8 cellular contexts compared by ENCODE assay signal in genomic region chr11:65662802-65663633, GRCh38. TPM values are rescaled to one million over a fixed set of nuclear protein-coding genes. Genes with fewer than 3 reads are reported as not detected.
A peak's percentile ranks its signal among the peaks of the same experiment; 100 is the strongest.
DNase-seq lines count a peak whose midpoint lies in the region; ATAC-seq and TF ChIP-seq lines count a peak whose summit lies in the region.

Gene RELA (minus strand): TSS chr11:65662916. CDS start chr11:65662832, 84 bp downstream.

- peaks cover 37 to 42% (median 38%) of the 10 kb centered on the region in 11 experiments for H3K36me3 ChIP-seq in BLaER1 treated with 17β-estradiol and CSF1 and Interleukin-3, amounts not matched to agents 10 nM and 100 nM

- peaks cover 30 to 45% (median 42%) of the 10 kb centered on the region in 11 experiments; a peak in 20 of 22 replicates for H4K20me1 ChIP-seq in BLaER1 treated with 17β-estradiol and CSF1 and Interleukin-3, amounts not matched to agents 10 nM and 100 nM

- peak in 1 of 2 donors; percentile 36 for TF ChIP-seq POLR2A in lower leg skin (IDR thresholded peaks at IDR 0.05)

- H3K27me3 ChIP-seq in BLaER1 treated with 17β-estradiol and CSF1 and Interleukin-3, amounts not matched to agents 10 nM and 100 nM: no peaks in the 10 kb centered on the region

- peak within 1 kb of the TSS; percentile 78 to 98 (median 91) for H3K4me3 ChIP-seq in BLaER1 treated with 17β-estradiol and CSF1 and Interleukin-3, amounts not matched to agents 10 nM and 100 nM
- H3K4me3 ChIP-seq in lower leg skin (ENCODE audit: low read depth, poor library complexity, severe bottlenecking): peak within 1 kb of the TSS; percentile 65

- no peaks in the 10 kb centered on the region for H3K9me3 ChIP-seq in BLaER1 treated with 17β-estradiol and CSF1 and Interleukin-3, amounts not matched to agents 10 nM and 100 nM (replicated peaks in 1 of 11)

- H3K9ac ChIP-seq in BLaER1 treated with 17β-estradiol and CSF1 and Interleukin-3, amounts not matched to agents 10 nM and 100 nM: peak within 1 kb of the TSS; percentile 85 to 96 (median 91)

- intact Hi-C loops in lower leg skin (cut with DNase I; ENCODE audit: low total_unique reads): no loop called here

- WGBS in lower leg skin, 2 donors: 0 to 1% methylated on average over 30 to 81 of the region's 91 CpGs

- H3K4me2 ChIP-seq in BLaER1 treated with 17β-estradiol and CSF1 and Interleukin-3, amounts not matched to agents 10 nM and 100 nM: peak within 1 kb of the TSS; percentile 94 to 100 (median 99)

- DNase-seq in GM19238 (ENCODE audit: insufficient read length, low spot score) (peak; percentile 94), NCI-H748 (lab: John Stamatoyannopoulos, UW; ENCODE audit: unreplicated experiment) (peak; percentile 89), dermis microvascular lymphatic vessel endothelial cell (ENCODE audit: low read depth in 2 of 2) (peak; percentile 86 to 94), lower leg skin (ENCODE audit: low spot score in 2 of 2) (peak; percentile 93 to 99)
- peak; percentile 88 to 92 for DNase-seq in activated CD4-positive, alpha-beta T cell treated with anti-CD3 and anti-CD28 coated beads, Interleukin-2, amount 50 U/mL, for 48 hours
- peak; percentile 83 to 87 for DNase-seq in stimulated activated CD4-positive, alpha-beta T cell treated with anti-CD3 and anti-CD28 coated beads, Interleukin-4, amount 100 ng/mL, for 48 hours (ENCODE audit: low read depth in 2 of 2)

- peak; percentile 81 for ATAC-seq in HG03439 (IDR thresholded peaks at IDR 0.05; ENCODE audit: unreplicated experiment)

- no peak for TF ChIP-seq CTCF in lower leg skin (IDR thresholded peaks at IDR 0.05)

- peaks cover 23 to 40% (median 31%) of the 10 kb centered on the region in 10 experiments for H3K4me1 ChIP-seq in BLaER1 treated with 17β-estradiol and CSF1 and Interleukin-3, amounts not matched to agents 10 nM and 100 nM

- H3K27ac ChIP-seq in BLaER1 treated with 17β-estradiol and CSF1 and Interleukin-3, amounts not matched to agents 10 nM and 100 nM: peak within 1 kb of the TSS; percentile 86 to 94 (median 90)

RNA-seq across cellular contexts. Expression of gene RELA, which starts in this region (rescaled TPM):
- total RNA-seq in dermis microvascular lymphatic vessel endothelial cell (8.7 and 16.3 TPM in 2 replicates), lower leg skin (10 to 100 TPM; 61.9 to 73.5 (median 67.5) TPM)

Comparison
In these comparisons a context has a peak if more than half of its experiments do, and no peak if none do; other contexts are left out.
1. Peak in every context shown above with its lines: DNase-seq, ATAC-seq, H3K4me3 ChIP-seq and H3K27ac ChIP-seq.